ENCODE assay signal across 8 cellular contexts in the genomic region with DNA sequence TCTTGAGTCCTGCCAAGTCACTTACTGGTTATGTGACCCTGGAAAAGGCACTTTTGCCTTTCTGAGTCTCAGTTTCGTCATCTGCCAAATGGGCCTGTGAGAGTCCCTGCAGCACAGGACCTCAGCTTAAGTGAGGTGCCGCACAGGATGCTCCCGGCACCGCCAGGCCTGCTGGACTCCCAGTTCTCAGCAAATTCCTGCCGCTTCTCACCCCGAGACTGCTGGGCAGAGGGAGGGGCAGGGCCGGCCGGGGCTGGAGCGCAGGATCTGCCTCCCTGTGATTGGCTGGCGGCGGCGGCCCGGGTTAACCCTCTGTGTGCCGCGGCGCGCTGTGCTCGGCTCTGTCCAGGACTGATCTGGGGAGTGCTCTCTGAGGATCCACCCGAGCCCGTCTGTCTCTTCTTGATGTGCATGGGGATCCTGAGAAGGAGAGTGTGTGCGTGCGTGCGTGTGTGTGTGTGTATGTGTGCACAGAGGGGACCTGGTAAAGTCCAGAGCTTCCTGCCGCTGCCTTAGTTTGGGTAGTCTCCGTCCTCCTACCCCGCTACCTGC. TPM values are rescaled to one million over a fixed set of nuclear protein-coding genes. Genes with fewer than 3 reads are reported as not detected.
DNase-seq lines count a peak whose midpoint lies in the region; ATAC-seq and TF ChIP-seq lines count a peak whose summit lies in the region.

No MANE protein-coding gene starts in this region.

- no peaks in the 10 kb centered on the region for H3K9me3 Mint-ChIP-seq in CD8-positive, alpha-beta memory T cell
- no peaks in the 10 kb centered on the region for H3K9me3 Mint-ChIP-seq in brain

- peak in 1 of 5 donors; percentile 17 for DNase-seq in CD8-positive, alpha-beta memory T cell
- DNase-seq in NOMO-1 treated with DMSO at 0.1 percent for 48 hours (lab: John Stamatoyannopoulos, UW; ENCODE audit: unreplicated experiment): peak; percentile 47
- peak in 1 of 2 donors; percentile 48 for DNase-seq in gastrocnemius medialis
- no peak for DNase-seq in GF-D8 (lab: John Stamatoyannopoulos, UW)

- peaks cover 37 to 69% (median 49%) of the 10 kb centered on the region in 3 donors for H3K4me1 Mint-ChIP-seq in CD8-positive, alpha-beta memory T cell
- H3K4me1 Mint-ChIP-seq in brain: peaks cover 37% of the 10 kb centered on the region

- H3K9ac ChIP-seq in iPS-18a (ENCODE audit: low read length): peak overlapping the region; percentile 68

- H3K27ac Mint-ChIP-seq in CD8-positive, alpha-beta memory T cell: peak overlapping the region in 7 of 8 donors; percentile 42 to 86 (median 61)
- H3K27ac Mint-ChIP-seq in brain: peak overlapping the region in 3 of 5 experiments; percentile 35 to 81 (median 55)

- peak overlapping the region; percentile 17 for H3K27ac ChIP-seq in CD8-positive, alpha-beta memory T cell (ENCODE audit: low read depth, low read length)
- H3K27ac ChIP-seq in iPS-18a (ENCODE audit: low read length) (peak overlapping the region; percentile 56), gastrocnemius medialis (peak overlapping the region; percentile 69 to 89 (median 81))

- peaks cover 0 to 2% of the 10 kb centered on the region in 2 donors for H3K27me3 Mint-ChIP-seq in CD8-positive, alpha-beta memory T cell
- H3K27me3 Mint-ChIP-seq in brain: peaks cover 7% of the 10 kb centered on the region

- H3K36me3 Mint-ChIP-seq in CD8-positive, alpha-beta memory T cell: peaks cover 6 to 85% (median 12%) of the 10 kb centered on the region in 3 donors
- peaks cover 42% of the 10 kb centered on the region for H3K36me3 Mint-ChIP-seq in brain

- no peak for TF ChIP-seq POLR2A in gastrocnemius medialis (IDR thresholded peaks at IDR 0.05)

- peak overlapping the region; percentile 74 for H3K4me3 ChIP-seq in CD8-positive, alpha-beta memory T cell (ENCODE audit: low read length)
- H3K4me3 ChIP-seq in iPS-18a (ENCODE audit: low read length): peak overlapping the region; percentile 94
- peak overlapping the region; percentile 56 to 71 (median 56) for H3K4me3 ChIP-seq in gastrocnemius medialis

- TF ChIP-seq CTCF in brain (conservative IDR thresholded peaks at IDR 0.05) (peak; percentile 52 to 73), gastrocnemius medialis (IDR thresholded peaks at IDR 0.05 in 4 of 5, conservative IDR thresholded peaks at IDR 0.05 in 1 of 5) (peak in 2 of 5 experiments; percentile 1 to 8)

- in situ Hi-C loops in gastrocnemius medialis (cut with MboI; ENCODE audit: low sequenced_read_pairs in 4 of 4): no loop called here

- CTCF ChIA-PET in CD8-positive, alpha-beta memory T cell (lab: Charles Lee): interaction anchor here (0.6 to 38.2 kb wide), 23 partner anchors 8 to 233 kb away, joined by 3 to 1908 read pairs (median 4); a partner anchor contains a TSS

- no peaks in the 10 kb centered on the region for H3K27me3 ChIP-seq in CD8-positive, alpha-beta memory T cell (ENCODE audit: insufficient read depth, low read length, poor library complexity, severe bottlenecking)
- H3K27me3 ChIP-seq in iPS-18a (ENCODE audit: control insufficient read depth, insufficient read depth, low read length) (no peaks in the 10 kb centered on the region), gastrocnemius medialis (no peaks in the 10 kb centered on the region)

- H3K4me1 ChIP-seq in CD8-positive, alpha-beta memory T cell (ENCODE audit: insufficient read depth, low read length): peaks cover 41% of the 10 kb centered on the region
- H3K4me1 ChIP-seq in iPS-18a (ENCODE audit: control insufficient read depth, low read depth, low read length) (peaks cover 8% of the 10 kb centered on the region), gastrocnemius medialis (peaks cover 25 to 34% of the 10 kb centered on the region in 2 donors)

- peak overlapping the region; percentile 80 to 91 (median 84) for H3K4me3 Mint-ChIP-seq in CD8-positive, alpha-beta memory T cell
- H3K4me3 Mint-ChIP-seq in brain: peak overlapping the region; percentile 85 to 90 (median 87)

- H3K9me3 ChIP-seq in CD8-positive, alpha-beta memory T cell (ENCODE audit: low read length): no peaks in the 10 kb centered on the region
- no peaks in the 10 kb centered on the region for H3K9me3 ChIP-seq in iPS-18a (ENCODE audit: control insufficient read depth, low read depth, low read length)
- no peaks in the 10 kb centered on the region for H3K9me3 ChIP-seq in gastrocnemius medialis

- H3K36me3 ChIP-seq in CD8-positive, alpha-beta memory T cell (ENCODE audit: insufficient read depth, low read length): peaks cover 56% of the 10 kb centered on the region
- H3K36me3 ChIP-seq in iPS-18a (ENCODE audit: control insufficient read depth, low read depth, low read length): peaks cover 25% of the 10 kb centered on the region
- peaks cover 0 to 61% of the 10 kb centered on the region in 2 donors for H3K36me3 ChIP-seq in gastrocnemius medialis

- ATAC-seq in GM21619 (IDR thresholded peaks at IDR 0.05; ENCODE audit: unreplicated experiment) (peak; percentile 29), gastrocnemius medialis (peak; percentile 49 to 64), HG03108 (IDR thresholded peaks at IDR 0.05; ENCODE audit: unreplicated experiment) (no peak)

- POLR2A ChIA-PET in CD8-positive, alpha-beta memory T cell (lab: Charles Lee): interaction anchor here (0.5 to 5.5 kb wide), 8 partner anchors 14 to 209 kb away, joined by 3 to 277 read pairs (median 4); a partner anchor contains a TSS

- intact Hi-C loops in gastrocnemius medialis (cut with DNase I; ENCODE audit: low total_unique reads): loop anchor here (1.0 kb wide), 2 partner anchors 17 to 36 kb away; no protein-coding TSS in a partner anchor

RNA-seq across cellular contexts. Expression of a gene that starts 8.6 kb away (rescaled TPM):
- 10 to 100 TPM; 31.3 to 31.9 TPM for total RNA-seq in CD8-positive, alpha-beta memory T cell
- 2.4 TPM for polyA plus RNA-seq in CD8-positive, alpha-beta memory T cell
- polyA plus RNA-seq in brain (ENCODE audit: insufficient read depth, low read depth, low replicate concordance): 7.1 TPM
- 1 to 10 TPM; 2.2 to 9.3 (median 6.2) TPM for total RNA-seq in gastrocnemius medialis

RNA-seq across cellular contexts. Expression of a gene that starts 18.9 kb away (rescaled TPM):
- 100 to 1,000 TPM; 145 to 152 TPM for total RNA-seq in CD8-positive, alpha-beta memory T cell
- polyA plus RNA-seq in CD8-positive, alpha-beta memory T cell: 139 TPM
- polyA plus RNA-seq in brain (ENCODE audit: insufficient read depth, low read depth, low replicate concordance): 8.9 TPM
- total RNA-seq in gastrocnemius medialis: 1 to 10 TPM; 2.9 to 6.8 (median 4.1) TPM

RNA-seq across cellular contexts. Expression of a gene that starts 46.3 kb away (rescaled TPM):
- not detected for total RNA-seq in CD8-positive, alpha-beta memory T cell
- not detected for polyA plus RNA-seq in CD8-positive, alpha-beta memory T cell
- polyA plus RNA-seq in brain (ENCODE audit: insufficient read depth, low read depth, low replicate concordance): 0.31 TPM
- 1 to 10 TPM in 3 of 4 donors, not detected in 1; 2.0 to 5.0 (median 2.0) TPM for total RNA-seq in gastrocnemius medialis

Comparison
In these comparisons a context has a peak if more than half of its experiments do, and no peak if none do; other contexts are left out.
1. H3K27ac ChIP-seq: peak in every context shown above with its lines; median percentile 81 in gastrocnemius medialis; 56 in iPS-18a; 17 in CD8-positive, alpha-beta memory T cell.
2. RNA of a gene that starts 18.9 kb away (total RNA-seq): 145 to 152 TPM in CD8-positive, alpha-beta memory T cell; 2.9 to 6.8 TPM in gastrocnemius medialis; every median in the first group is over 10 times any median in the second.
3. Peak in every context shown above with its lines, with median percentiles within 50 percentile points of each other: H3K4me3 ChIP-seq.